23 cellular contexts compared by ENCODE assay signal in genomic region chr17:72599891-72600290, GRCh38.
DNase-seq lines count a peak whose midpoint lies in the region; ATAC-seq, FAIRE-seq and TF ChIP-seq lines count a peak whose summit lies in the region.
"Had no signal": no experiment of that assay in that cellular context is flagged by ENCODE, and none has a peak within 500 bp of the region (broad histone marks: within the 10 kb centered on the region; RNA-seq: fewer than 3 reads in every experiment).

No MANE protein-coding gene starts in this region.

- H3K36me3 Mint-ChIP-seq in activated CD8-positive, alpha-beta T cell treated with anti-CD3 and anti-CD28 coated beads, Interleukin-2, amount 10 ng/mL, durations not matched to agents 7 days and 5 days (ENCODE audit: low read depth) = no peaks in the 10 kb centered on the region

- TF ChIP-seq EP300 in A549 (IDR thresholded peaks at IDR 0.05) = no peak

- POLR2A ChIA-PET in A549 (lab: Yijun Ruan, JAX) = no interaction called here
- POLR2A ChIA-PET in activated CD8-positive, alpha-beta T cell treated with anti-CD3 and anti-CD28 coated beads, Interleukin-2, amount 10 ng/mL, durations not matched to agents 7 days and 5 days (lab: Charles Lee) = no interaction called here

- no peak for ATAC-seq in A549
- ATAC-seq in activated CD8-positive, alpha-beta T cell treated with anti-CD3 and anti-CD28 coated beads, Interleukin-2, amount 10 ng/mL, durations not matched to agents 7 days and 5 days = no peak
- ATAC-seq: GM23338 had no signal

- no peak for FAIRE-seq in A549 (lab: Jason Lieb, UNC)
- FAIRE-seq: D721Med, GM12891 had no signal

- no peak overlapping the region for H3K27ac Mint-ChIP-seq in activated CD8-positive, alpha-beta T cell treated with anti-CD3 and anti-CD28 coated beads, Interleukin-2, amount 10 ng/mL, durations not matched to agents 7 days and 5 days
- H3K27ac Mint-ChIP-seq: GM23338; T-helper 1 cell treated with Interleukin-12 subunit alpha and Interleukin-12 subunit beta and Interleukin-4 antibody, amounts not matched to agents 30 μg/mL and 1 μg/mL, for 36 hours had no signal

- CTCF ChIA-PET in A549 (lab: Yijun Ruan, JAX) = interaction anchor here (9.4 kb wide), 1 partner anchor 41 kb away, joined by 112 read pairs; no protein-coding TSS in a partner anchor
- CTCF ChIA-PET in activated CD8-positive, alpha-beta T cell treated with anti-CD3 and anti-CD28 coated beads, Interleukin-2, amount 10 ng/mL, durations not matched to agents 7 days and 5 days (lab: Charles Lee) = interaction anchor here (1.0 kb wide), 1 partner anchor 43 kb away, joined by 3 read pairs; no protein-coding TSS in a partner anchor

- TF ChIP-seq RAD21 in A549 (conservative IDR thresholded peaks at IDR 0.05 in 1 of 2, IDR thresholded peaks at IDR 0.05 in 1 of 2) = no peak

- no peaks in the 10 kb centered on the region for H3K9me3 Mint-ChIP-seq in activated CD8-positive, alpha-beta T cell treated with anti-CD3 and anti-CD28 coated beads, Interleukin-2, amount 10 ng/mL, durations not matched to agents 7 days and 5 days (ENCODE audit: insufficient read depth)
- H3K9me3 Mint-ChIP-seq: GM23338; T-helper 1 cell treated with Interleukin-12 subunit alpha and Interleukin-12 subunit beta and Interleukin-4 antibody, amounts not matched to agents 30 μg/mL and 1 μg/mL, for 36 hours had no signal

- no peak for TF ChIP-seq POLR2A in A549 (IDR thresholded peaks at IDR 0.05; ENCODE audit: low read length)

- TF ChIP-seq CTCF in A549 (IDR thresholded peaks at IDR 0.05) (no peak), epithelial cell of esophagus (IDR thresholded peaks at IDR 0.05; ENCODE audit: insufficient read depth, low read depth, low read length, missing control alignments) (no peak)

- H3K27me3 Mint-ChIP-seq in activated CD8-positive, alpha-beta T cell treated with anti-CD3 and anti-CD28 coated beads, Interleukin-2, amount 10 ng/mL, durations not matched to agents 7 days and 5 days (ENCODE audit: low read depth) = peaks cover 28% of the 10 kb centered on the region

- peaks cover 4% of the 10 kb centered on the region for H3K4me1 Mint-ChIP-seq in activated CD8-positive, alpha-beta T cell treated with anti-CD3 and anti-CD28 coated beads, Interleukin-2, amount 10 ng/mL, durations not matched to agents 7 days and 5 days (ENCODE audit: low read depth)

- H3K9me3 ChIP-seq in A549 = no peaks in the 10 kb centered on the region
- H3K9me3 ChIP-seq: HAP-1, SJCRH30 had no signal

- peak overlapping the region; percentile 90 to 95 for H3K27ac ChIP-seq in A549
- H3K27ac ChIP-seq: C4-2B, SJCRH30 had no signal

- H3K4me3 Mint-ChIP-seq in activated CD8-positive, alpha-beta T cell treated with anti-CD3 and anti-CD28 coated beads, Interleukin-2, amount 10 ng/mL, durations not matched to agents 7 days and 5 days = no peak overlapping the region
- H3K4me3 Mint-ChIP-seq: GM23338; T-helper 1 cell treated with Interleukin-12 subunit alpha and Interleukin-12 subunit beta and Interleukin-4 antibody, amounts not matched to agents 30 μg/mL and 1 μg/mL, for 36 hours had no signal

- DNase-seq in DMS79 treated with DMSO at 0.1 percent for 48 hours (lab: John Stamatoyannopoulos, UW) (peak; percentile 1), DMS79 (lab: John Stamatoyannopoulos, UW) (no peak), A549 (ENCODE audit: low read depth in 1 of 2, low spot score in 1 of 2) (no peak), NCI-H69 (lab: John Stamatoyannopoulos, UW) (peak; percentile 55), epithelial cell of esophagus (ENCODE audit: low read depth) (peak; percentile 20), A172 (ENCODE audit: low spot score) (no peak), SW 1271 (lab: John Stamatoyannopoulos, UW) (no peak)
- DNase-seq in activated CD8-positive, alpha-beta T cell treated with anti-CD3 and anti-CD28 coated beads, Interleukin-2, amount 10 ng/mL, durations not matched to agents 7 days and 5 days = no peak
- DNase-seq: 8988T; DND-41; Kasumi-1; NCI-H1417 treated with DMSO at 0.1 percent for 48 hours; NCI-H187; NCI-H226; NCI-H524 treated with DMSO at 0.1 percent for 48 hours; NK-92 treated with Interleukin-12 subunit alpha and Interleukin-12 subunit beta, amount 100 ng/mL, for 24 hours; SJCRH30 had no signal

- H3K4me1 ChIP-seq in A549 = peaks cover 55% of the 10 kb centered on the region
- H3K4me1 ChIP-seq: HAP-1 had no signal

- WGBS in A549 (ENCODE audit: missing lambda C conversion rate) = 57% methylated on average over 4 of the region's 4 CpGs

- H3K4me2 ChIP-seq in A549 = peak overlapping the region; percentile 74
- H3K4me2 ChIP-seq: GM23338 had no signal

- no peak overlapping the region for H3K4me3 ChIP-seq in A549
- no peak overlapping the region for H3K4me3 ChIP-seq in epithelial cell of esophagus (ENCODE audit: low read length)
- H3K4me3 ChIP-seq: GM23338, HAP-1, SJCRH30 had no signal

TF ChIP-seq in A549, 52 proteins besides CTCF, POLR2A, EP300 and RAD21:
- TF ChIP-seq HOXB13 (CRISPR knock-in tag; IDR thresholded peaks at IDR 0.05; ENCODE audit: low read depth) (no peak), RFX5 (IDR thresholded peaks at IDR 0.05) (0 out of 2 replicates have a peak, but pooled peaks have one; percentile 20), JUN (IDR thresholded peaks at IDR 0.05) (no peak), HOXA7 (CRISPR knock-in tag; IDR thresholded peaks at IDR 0.05) (no peak), HOXB5 (CRISPR knock-in tag; IDR thresholded peaks at IDR 0.05) (no peak), MYC (IDR thresholded peaks at IDR 0.05; ENCODE audit: borderline replicate concordance, low read length) (no peak)

Comparison
In these comparisons a context has a peak if more than half of its experiments do, and no peak if none do; other contexts are left out.
1. DNase-seq: peak in DMS79 treated with DMSO at 0.1 percent for 48 hours (single experiment), NCI-H69 (single experiment) and epithelial cell of esophagus (single experiment); none in DMS79 (single experiment), A549 (0 of 2), A172 (single experiment), SW 1271 (0 of 2) and activated CD8-positive, alpha-beta T cell treated with anti-CD3 and anti-CD28 coated beads, Interleukin-2, amount 10 ng/mL, durations not matched to agents 7 days and 5 days (single experiment).